18 cellular contexts compared by ENCODE assay signal in the genomic region with DNA sequence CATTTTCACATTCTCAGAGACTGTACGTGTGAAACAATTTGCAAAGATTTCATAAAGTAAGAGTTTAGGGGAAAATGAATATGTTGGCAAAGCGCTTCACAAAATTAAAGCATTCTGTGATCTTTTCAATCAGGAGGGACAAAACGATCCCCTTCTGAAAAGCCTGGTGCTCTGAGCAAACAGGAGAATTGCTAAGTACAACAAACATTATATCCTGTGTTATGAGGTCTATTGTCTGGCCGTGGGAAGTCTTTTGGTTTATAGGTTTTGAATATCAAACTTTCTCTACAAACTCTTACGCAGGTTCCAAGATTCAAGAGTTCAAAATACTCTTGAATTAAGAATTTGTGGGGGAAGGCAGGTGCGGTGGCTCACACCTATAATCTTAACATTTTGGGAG. TPM values are rescaled to one million over a fixed set of nuclear protein-coding genes. Genes with fewer than 3 reads are reported as not detected.
DNase-seq lines count a peak whose midpoint lies in the region; ATAC-seq and TF ChIP-seq lines count a peak whose summit lies in the region.
"Had no signal": no experiment of that assay in that cellular context is flagged by ENCODE, and none has a peak within 500 bp of the region (broad histone marks: within the 10 kb centered on the region; RNA-seq: fewer than 3 reads in every experiment).

No MANE protein-coding gene starts in this region.

- no peak for ATAC-seq in stimulated activated naive CD8-positive, alpha-beta T cell treated with anti-CD3 and anti-CD28 coated beads, Interleukin-15, amount 100 ng/mL, for 72 hours
- ATAC-seq in HG03571 (IDR thresholded peaks at IDR 0.05; ENCODE audit: unreplicated experiment) (no peak), HG03342 (IDR thresholded peaks at IDR 0.05; ENCODE audit: unreplicated experiment) (no peak)
- ATAC-seq: HCT116, left lung had no signal

- peaks cover 75% of the 10 kb centered on the region for H3K4me1 Mint-ChIP-seq in activated naive CD4-positive, alpha-beta T cell treated with anti-CD3 and anti-CD28 coated beads, Interleukin-2, amount 50 U/mL, for 24 hours
- peaks cover 64% of the 10 kb centered on the region for H3K4me1 Mint-ChIP-seq in brain
- peaks cover 94% of the 10 kb centered on the region for H3K4me1 Mint-ChIP-seq in stimulated activated naive CD8-positive, alpha-beta T cell treated with anti-CD3 and anti-CD28 coated beads, Interleukin-15, amount 100 ng/mL, for 72 hours

- intact Hi-C loops in head of caudate nucleus (cut with DNase I): no loop called here

- no peak for DNase-seq in activated naive CD4-positive, alpha-beta T cell treated with Interleukin-2 at 50 U/mL for 16 hours
- peak; percentile 54 for DNase-seq in NCI-H69 (lab: John Stamatoyannopoulos, UW)
- DNase-seq in stimulated activated naive CD8-positive, alpha-beta T cell treated with anti-CD3 and anti-CD28 coated beads, Interleukin-15, amount 100 ng/mL, for 72 hours: no peak
- no peak for DNase-seq in head of caudate nucleus
- DNase-seq: activated CD4-positive, alpha-beta T cell treated with anti-CD3 and anti-CD28 coated beads, Interleukin-2, amount 50 U/mL, for 4 hours; CD4-positive, alpha-beta memory T cell; cortex of kidney; glutamatergic neuron; left lung; SJCRH30; stimulated activated CD4-positive, alpha-beta T cell treated with anti-CD3 and anti-CD28 coated beads, Interleukin-2, amount 100 ng/mL, for 48 hours; stomach had no signal

- no peaks in the 10 kb centered on the region for H3K9me3 Mint-ChIP-seq in activated naive CD4-positive, alpha-beta T cell treated with anti-CD3 and anti-CD28 coated beads, Interleukin-2, amount 50 U/mL, for 24 hours
- H3K9me3 Mint-ChIP-seq in brain: peaks cover 0 to 11% (median 4%) of the 10 kb centered on the region in 5 experiments
- H3K9me3 Mint-ChIP-seq in stimulated activated naive CD8-positive, alpha-beta T cell treated with anti-CD3 and anti-CD28 coated beads, Interleukin-15, amount 100 ng/mL, for 72 hours: no peaks in the 10 kb centered on the region
- H3K9me3 Mint-ChIP-seq: CD4-positive, alpha-beta memory T cell had no signal

- peak overlapping the region; percentile 65 for H3K4me3 Mint-ChIP-seq in activated naive CD4-positive, alpha-beta T cell treated with anti-CD3 and anti-CD28 coated beads, Interleukin-2, amount 50 U/mL, for 24 hours
- peak overlapping the region in 1 of 5 experiments; percentile 45 for H3K4me3 Mint-ChIP-seq in brain
- H3K4me3 Mint-ChIP-seq in stimulated activated naive CD8-positive, alpha-beta T cell treated with anti-CD3 and anti-CD28 coated beads, Interleukin-15, amount 100 ng/mL, for 72 hours: peak overlapping the region; percentile 37 to 39
- H3K4me3 Mint-ChIP-seq: CD4-positive, alpha-beta memory T cell; type B pancreatic cell had no signal

- no peak for TF ChIP-seq CTCF in brain (conservative IDR thresholded peaks at IDR 0.05)

- peak overlapping the region; percentile 88 for H3K27ac Mint-ChIP-seq in activated naive CD4-positive, alpha-beta T cell treated with anti-CD3 and anti-CD28 coated beads, Interleukin-2, amount 50 U/mL, for 24 hours
- peak overlapping the region; percentile 17 to 62 (median 40) for H3K27ac Mint-ChIP-seq in brain
- H3K27ac Mint-ChIP-seq in stimulated activated naive CD8-positive, alpha-beta T cell treated with anti-CD3 and anti-CD28 coated beads, Interleukin-15, amount 100 ng/mL, for 72 hours: peak overlapping the region in 1 of 2 donors; percentile 34
- H3K27ac Mint-ChIP-seq: type B pancreatic cell had no signal

- no peaks in the 10 kb centered on the region for H3K36me3 Mint-ChIP-seq in activated naive CD4-positive, alpha-beta T cell treated with anti-CD3 and anti-CD28 coated beads, Interleukin-2, amount 50 U/mL, for 24 hours
- H3K36me3 Mint-ChIP-seq in brain: no peaks in the 10 kb centered on the region
- H3K36me3 Mint-ChIP-seq: type B pancreatic cell had no signal

- no peaks in the 10 kb centered on the region for H3K27me3 Mint-ChIP-seq in activated naive CD4-positive, alpha-beta T cell treated with anti-CD3 and anti-CD28 coated beads, Interleukin-2, amount 50 U/mL, for 24 hours
- no peaks in the 10 kb centered on the region for H3K27me3 Mint-ChIP-seq in brain
- no peaks in the 10 kb centered on the region for H3K27me3 Mint-ChIP-seq in stimulated activated naive CD8-positive, alpha-beta T cell treated with anti-CD3 and anti-CD28 coated beads, Interleukin-15, amount 100 ng/mL, for 72 hours
- H3K27me3 Mint-ChIP-seq: CD4-positive, alpha-beta memory T cell had no signal

RNA-seq across cellular contexts. Expression of a gene that starts 7.2 kb away (rescaled TPM):
- polyA plus RNA-seq in brain (ENCODE audit: insufficient read depth, low read depth, low replicate concordance): 46.4 TPM
